Comparison of ENCODE assay signal across 15 cellular contexts in genomic region chr15:74752486-74753395, GRCh38. TPM values are rescaled to one million over a fixed set of nuclear protein-coding genes. Genes with fewer than 3 reads are reported as not detected.
DNase-seq lines count a peak whose midpoint lies in the region; ATAC-seq and TF ChIP-seq lines count a peak whose summit lies in the region.
"Had no signal": no experiment of that assay in that cellular context is flagged by ENCODE, and none has a peak within 500 bp of the region (broad histone marks: within the 10 kb centered on the region; RNA-seq: fewer than 3 reads in every experiment).

No MANE protein-coding gene starts in this region.

- peaks cover 16% of the 10 kb centered on the region for H3K27me3 ChIP-seq in adipocyte (replicated peaks; ENCODE audit: control insufficient read depth, insufficient read depth, low read length)
- H3K27me3 ChIP-seq: right lobe of liver had no signal

- H3K4me3 Mint-ChIP-seq in HFFc6 (no peak overlapping the region), type B pancreatic cell (peak overlapping the region; percentile 53)
- no peak overlapping the region for H3K4me3 Mint-ChIP-seq in activated T-helper 1 cell treated with anti-CD3 and anti-CD28 coated beads, Interleukin-12 subunit alpha, Interleukin-12 subunit beta, Interleukin-2, Interleukin-4 antibody, amounts not matched to agents 30 ng/mL and 10 ng/mL and 1 ng/mL, durations not matched to agents 14 hours and 24 hours and 36 hours
- H3K4me3 Mint-ChIP-seq: activated B cell treated with CpG ODN at 0.5 μM for 24 hours; activated T-cell treated with anti-CD3 and anti-CD28 coated beads, Interleukin-2, amount 50 U/mL, for 4 hours had no signal

- no peaks in the 10 kb centered on the region for H3K9me3 ChIP-seq in adipocyte (ENCODE audit: control insufficient read depth, low read length)
- H3K9me3 ChIP-seq: right lobe of liver had no signal

- H3K36me3 Mint-ChIP-seq in HFFc6 (ENCODE audit: low read depth) (no peaks in the 10 kb centered on the region), type B pancreatic cell (no peaks in the 10 kb centered on the region)
- H3K36me3 Mint-ChIP-seq in activated T-helper 1 cell treated with anti-CD3 and anti-CD28 coated beads, Interleukin-12 subunit alpha, Interleukin-12 subunit beta, Interleukin-2, Interleukin-4 antibody, amounts not matched to agents 30 ng/mL and 10 ng/mL and 1 ng/mL, durations not matched to agents 14 hours and 24 hours and 36 hours (ENCODE audit: low read depth), result no peaks in the 10 kb centered on the region

- H3K4me1 ChIP-seq in adipocyte (ENCODE audit: control insufficient read depth, insufficient read depth, low read length), result peaks cover 8% of the 10 kb centered on the region

- no peak for ATAC-seq in GM21619 (IDR thresholded peaks at IDR 0.05; ENCODE audit: unreplicated experiment)
- ATAC-seq: activated T-cell treated with anti-CD3 and anti-CD28 coated beads, Interleukin-2, amount 50 U/mL, for 4 hours; right lobe of liver had no signal

- no peaks in the 10 kb centered on the region for H3K36me3 ChIP-seq in adipocyte (ENCODE audit: control insufficient read depth, insufficient read depth, low read length, severe bottlenecking)

- no peak overlapping the region for H3K4me3 ChIP-seq in adipocyte (ENCODE audit: low read length)
- H3K4me3 ChIP-seq: SK-N-MC had no signal

- H3K27ac Mint-ChIP-seq in HFFc6 (no peak overlapping the region), type B pancreatic cell (peak overlapping the region; percentile 91)
- H3K27ac Mint-ChIP-seq in activated T-helper 1 cell treated with anti-CD3 and anti-CD28 coated beads, Interleukin-12 subunit alpha, Interleukin-12 subunit beta, Interleukin-2, Interleukin-4 antibody, amounts not matched to agents 30 ng/mL and 10 ng/mL and 1 ng/mL, durations not matched to agents 14 hours and 24 hours and 36 hours, result no peak overlapping the region
- H3K27ac Mint-ChIP-seq: activated B cell treated with CpG ODN at 0.5 μM for 24 hours had no signal

- peaks cover 12% of the 10 kb centered on the region for H3K4me1 Mint-ChIP-seq in HFFc6 (ENCODE audit: low read depth)
- peaks cover 11% of the 10 kb centered on the region for H3K4me1 Mint-ChIP-seq in type B pancreatic cell (ENCODE audit: unreplicated experiment)
- no peaks in the 10 kb centered on the region for H3K4me1 Mint-ChIP-seq in activated T-helper 1 cell treated with anti-CD3 and anti-CD28 coated beads, Interleukin-12 subunit alpha, Interleukin-12 subunit beta, Interleukin-2, Interleukin-4 antibody, amounts not matched to agents 30 ng/mL and 10 ng/mL and 1 ng/mL, durations not matched to agents 14 hours and 24 hours and 36 hours (ENCODE audit: low read depth)
- H3K4me1 Mint-ChIP-seq: activated B cell treated with CpG ODN at 0.5 μM for 24 hours had no signal

- intact Hi-C loops in activated T-helper 1 cell treated with anti-CD3 and anti-CD28 coated beads, Interleukin-12 subunit alpha, Interleukin-12 subunit beta, Interleukin-2, Interleukin-4 antibody, amounts not matched to agents 30 ng/mL and 10 ng/mL and 1 ng/mL, durations not matched to agents 14 hours and 24 hours and 36 hours (cut with micrococcal nuclease), result no loop called here

- H3K9me3 Mint-ChIP-seq in HFFc6 (no peaks in the 10 kb centered on the region), type B pancreatic cell (no peaks in the 10 kb centered on the region)
- H3K9me3 Mint-ChIP-seq in activated T-helper 1 cell treated with anti-CD3 and anti-CD28 coated beads, Interleukin-12 subunit alpha, Interleukin-12 subunit beta, Interleukin-2, Interleukin-4 antibody, amounts not matched to agents 30 ng/mL and 10 ng/mL and 1 ng/mL, durations not matched to agents 14 hours and 24 hours and 36 hours, result no peaks in the 10 kb centered on the region
- H3K9me3 Mint-ChIP-seq: activated B cell treated with CpG ODN at 0.5 μM for 24 hours; activated T-cell treated with anti-CD3 and anti-CD28 coated beads, Interleukin-2, amount 50 U/mL, for 4 hours had no signal

- peaks cover 7% of the 10 kb centered on the region for H3K27me3 Mint-ChIP-seq in HFFc6 (ENCODE audit: insufficient read depth)
- no peaks in the 10 kb centered on the region for H3K27me3 Mint-ChIP-seq in type B pancreatic cell
- no peaks in the 10 kb centered on the region for H3K27me3 Mint-ChIP-seq in activated T-helper 1 cell treated with anti-CD3 and anti-CD28 coated beads, Interleukin-12 subunit alpha, Interleukin-12 subunit beta, Interleukin-2, Interleukin-4 antibody, amounts not matched to agents 30 ng/mL and 10 ng/mL and 1 ng/mL, durations not matched to agents 14 hours and 24 hours and 36 hours (ENCODE audit: insufficient read depth)

- TF ChIP-seq CTCF in HFFc6 (IDR thresholded peaks at IDR 0.05) (no peak), type B pancreatic cell (conservative IDR thresholded peaks at IDR 0.05) (no peak)

- no peak overlapping the region for H3K9ac ChIP-seq in adipocyte (ENCODE audit: low read length)

- DNase-seq in HFFc6, result peak; percentile 75
- DNase-seq in adipocyte (ENCODE audit: low read depth), result peak; percentile 72
- DNase-seq in islet precursor cell, result peak; percentile 66
- no peak for DNase-seq in type B pancreatic cell (ENCODE audit: extremely low spot score, unreplicated experiment)
- DNase-seq in activated T-helper 1 cell treated with anti-CD3 and anti-CD28 coated beads, Interleukin-12 subunit alpha, Interleukin-12 subunit beta, Interleukin-2, Interleukin-4 antibody, amounts not matched to agents 30 ng/mL and 10 ng/mL and 1 ng/mL, durations not matched to agents 14 hours and 24 hours and 36 hours (ENCODE audit: low spot score), result no peak
- DNase-seq in activated CD4-positive, alpha-beta T cell treated with anti-CD3 and anti-CD28 coated beads, Interleukin-2, amount 50 U/mL, for 48 hours, result no peak
- DNase-seq: activated B cell treated with CpG ODN at 0.5 μM for 24 hours; activated T-cell treated with anti-CD3 and anti-CD28 coated beads, Interleukin-2, amount 50 U/mL, for 4 hours; H7; NCI-H187 had no signal

RNA-seq across cellular contexts. Expression of gene CYP1A2, which starts 4.1 kb away (rescaled TPM):
- total RNA-seq in HFFc6 (2021; fragmentation: NEBNext Ultra II Directional; extraction: Animal tissue kit (Norgen Biotek cat#: 25700)), result not detected
- 1.6 TPM in 1 of 2 replicates, not detected in the other for total RNA-seq in type B pancreatic cell (ENCODE audit: low replicate concordance)
- total RNA-seq in activated T-helper 1 cell treated with anti-CD3 and anti-CD28 coated beads, Interleukin-12 subunit alpha, Interleukin-12 subunit beta, Interleukin-2, Interleukin-4 antibody, amounts not matched to agents 30 ng/mL and 10 ng/mL and 1 ng/mL, durations not matched to agents 14 hours and 24 hours and 36 hours, result not detected in 2 replicates
- total RNA-seq: H7, temporal lobe had no signal

RNA-seq across cellular contexts. Expression of gene CYP1A1, which starts 27.4 kb away (rescaled TPM):
- not detected for total RNA-seq in HFFc6 (2021; fragmentation: NEBNext Ultra II Directional; extraction: Animal tissue kit (Norgen Biotek cat#: 25700))
- total RNA-seq in type B pancreatic cell (ENCODE audit: low replicate concordance), result 189 and 410 TPM in 2 replicates
- total RNA-seq in activated T-helper 1 cell treated with anti-CD3 and anti-CD28 coated beads, Interleukin-12 subunit alpha, Interleukin-12 subunit beta, Interleukin-2, Interleukin-4 antibody, amounts not matched to agents 30 ng/mL and 10 ng/mL and 1 ng/mL, durations not matched to agents 14 hours and 24 hours and 36 hours, result 0.29 and 0.37 TPM in 2 replicates

RNA-seq across cellular contexts. Expression of gene CSK, which starts 29.1 kb away (rescaled TPM):
- total RNA-seq in HFFc6 (2021; fragmentation: NEBNext Ultra II Directional; extraction: Animal tissue kit (Norgen Biotek cat#: 25700)), result 10 to 100 TPM; 48.8 to 59.0 (median 53.3) TPM
- 77.4 and 102 TPM in 2 replicates for total RNA-seq in type B pancreatic cell (ENCODE audit: low replicate concordance)
- 348 and 362 TPM in 2 replicates for total RNA-seq in activated T-helper 1 cell treated with anti-CD3 and anti-CD28 coated beads, Interleukin-12 subunit alpha, Interleukin-12 subunit beta, Interleukin-2, Interleukin-4 antibody, amounts not matched to agents 30 ng/mL and 10 ng/mL and 1 ng/mL, durations not matched to agents 14 hours and 24 hours and 36 hours

RNA-seq across cellular contexts. Expression of gene EDC3, which starts 56.9 kb away (rescaled TPM):
- total RNA-seq in HFFc6 (2021; fragmentation: NEBNext Ultra II Directional; extraction: Animal tissue kit (Norgen Biotek cat#: 25700)), result 10 to 100 TPM; 37.2 to 46.8 (median 40.8) TPM
- 72.3 and 105 TPM in 2 replicates for total RNA-seq in type B pancreatic cell (ENCODE audit: low replicate concordance)
- total RNA-seq in activated T-helper 1 cell treated with anti-CD3 and anti-CD28 coated beads, Interleukin-12 subunit alpha, Interleukin-12 subunit beta, Interleukin-2, Interleukin-4 antibody, amounts not matched to agents 30 ng/mL and 10 ng/mL and 1 ng/mL, durations not matched to agents 14 hours and 24 hours and 36 hours, result 58.4 and 61.4 TPM in 2 replicates

RNA-seq across cellular contexts. Expression of gene LMAN1L, which starts 59.9 kb away (rescaled TPM):
- not detected for total RNA-seq in HFFc6 (2021; fragmentation: NEBNext Ultra II Directional; extraction: Animal tissue kit (Norgen Biotek cat#: 25700))
- total RNA-seq in type B pancreatic cell (ENCODE audit: low replicate concordance), result not detected in 2 replicates
- 0.75 and 0.93 TPM in 2 replicates for total RNA-seq in activated T-helper 1 cell treated with anti-CD3 and anti-CD28 coated beads, Interleukin-12 subunit alpha, Interleukin-12 subunit beta, Interleukin-2, Interleukin-4 antibody, amounts not matched to agents 30 ng/mL and 10 ng/mL and 1 ng/mL, durations not matched to agents 14 hours and 24 hours and 36 hours
- total RNA-seq: H7, mucosa of gallbladder, right lobe of liver, temporal lobe had no signal

Comparison
In these comparisons a context has a peak if more than half of its experiments do, and no peak if none do; other contexts are left out.
1. DNase-seq: peak in HFFc6 (single experiment), adipocyte (single experiment) and islet precursor cell (single experiment); none in type B pancreatic cell (single experiment), activated T-helper 1 cell treated with anti-CD3 and anti-CD28 coated beads, Interleukin-12 subunit alpha, Interleukin-12 subunit beta, Interleukin-2, Interleukin-4 antibody, amounts not matched to agents 30 ng/mL and 10 ng/mL and 1 ng/mL, durations not matched to agents 14 hours and 24 hours and 36 hours (single experiment) and activated CD4-positive, alpha-beta T cell treated with anti-CD3 and anti-CD28 coated beads, Interleukin-2, amount 50 U/mL, for 48 hours (0 of 2).
2. RNA of gene CYP1A1, which starts 27.4 kb away (total RNA-seq): 189 to 410 TPM in type B pancreatic cell; 0.29 to 0.37 TPM in activated T-helper 1 cell treated with anti-CD3 and anti-CD28 coated beads, Interleukin-12 subunit alpha, Interleukin-12 subunit beta, Interleukin-2, Interleukin-4 antibody, amounts not matched to agents 30 ng/mL and 10 ng/mL and 1 ng/mL, durations not matched to agents 14 hours and 24 hours and 36 hours and not detected in HFFc6; every median in the first group is over 100 times any median in the second.